ENCODE assay signal across 8 cellular contexts in genomic region chr5:141617682-141618029, GRCh38. TPM values are rescaled to one million over a fixed set of nuclear protein-coding genes. Genes with fewer than 3 reads are reported as not detected.
DNase-seq lines count a peak whose midpoint lies in the region; ATAC-seq and TF ChIP-seq lines count a peak whose summit lies in the region.

No MANE protein-coding gene starts in this region.

- no peaks in the 10 kb centered on the region for H3K27me3 Mint-ChIP-seq in activated naive CD4-positive, alpha-beta T cell treated with anti-CD3 and anti-CD28 coated beads for 36 hours (ENCODE audit: low read depth)
- H3K27me3 Mint-ChIP-seq in activated naive CD8-positive, alpha-beta T cell treated with anti-CD3 and anti-CD28 coated beads, Interleukin-2, amount 50 U/mL, for 24 hours, result no peaks in the 10 kb centered on the region

- DNase-seq in activated naive CD4-positive, alpha-beta T cell treated with anti-CD3 and anti-CD28 coated beads for 36 hours, result no peak
- DNase-seq in activated naive CD4-positive, alpha-beta T cell (lab: John Stamatoyannopoulos, UW), result no peak
- no peak for DNase-seq in activated naive CD8-positive, alpha-beta T cell treated with anti-CD3 and anti-CD28 coated beads, Interleukin-2, amount 50 U/mL, for 24 hours
- DNase-seq in left kidney (ENCODE audit: low read depth, low spot score) (peak; percentile 57), transverse colon (no peak), globus pallidus (ENCODE audit: low spot score) (no peak)

- H3K4me3 ChIP-seq in transverse colon, result peak overlapping the region; percentile 84 to 100 (median 92)

- H3K36me3 Mint-ChIP-seq in activated naive CD4-positive, alpha-beta T cell treated with anti-CD3 and anti-CD28 coated beads for 36 hours (ENCODE audit: low read depth), result peaks cover 15% of the 10 kb centered on the region
- peaks cover 58% of the 10 kb centered on the region for H3K36me3 Mint-ChIP-seq in activated naive CD8-positive, alpha-beta T cell treated with anti-CD3 and anti-CD28 coated beads, Interleukin-2, amount 50 U/mL, for 24 hours (ENCODE audit: low read depth)

- peaks cover 58% of the 10 kb centered on the region for H3K4me1 Mint-ChIP-seq in activated naive CD4-positive, alpha-beta T cell treated with anti-CD3 and anti-CD28 coated beads for 36 hours (ENCODE audit: low read depth)
- H3K4me1 Mint-ChIP-seq in activated naive CD8-positive, alpha-beta T cell treated with anti-CD3 and anti-CD28 coated beads, Interleukin-2, amount 50 U/mL, for 24 hours, result peaks cover 67% of the 10 kb centered on the region

- peaks cover 9 to 43% (median 23%) of the 10 kb centered on the region in 4 donors for H3K4me1 ChIP-seq in transverse colon

- no peaks in the 10 kb centered on the region for H3K9me3 ChIP-seq in transverse colon

- peak overlapping the region; percentile 94 to 99 (median 96) for H3K27ac ChIP-seq in transverse colon

- no peaks in the 10 kb centered on the region for H3K27me3 ChIP-seq in transverse colon

- H3K36me3 ChIP-seq in transverse colon, result peaks cover 0 to 18% (median 4%) of the 10 kb centered on the region in 4 donors

- TF ChIP-seq POLR2A in transverse colon (IDR thresholded peaks at IDR 0.05), result no peak

- WGBS in transverse colon (ENCODE audit: low coverage in 1 of 2), 2 donors, result 8 to 9% methylated on average over 9 of the region's 9 CpGs

- ATAC-seq in activated naive CD8-positive, alpha-beta T cell treated with anti-CD3 and anti-CD28 coated beads, Interleukin-2, amount 50 U/mL, for 24 hours, result no peak
- no peak for ATAC-seq in GM21529 (IDR thresholded peaks at IDR 0.05; ENCODE audit: unreplicated experiment)
- ATAC-seq in GM19035 (IDR thresholded peaks at IDR 0.05; ENCODE audit: unreplicated experiment), result no peak

- H3K4me3 Mint-ChIP-seq in activated naive CD4-positive, alpha-beta T cell treated with anti-CD3 and anti-CD28 coated beads for 36 hours, result peak overlapping the region; percentile 98
- peak overlapping the region; percentile 100 for H3K4me3 Mint-ChIP-seq in activated naive CD8-positive, alpha-beta T cell treated with anti-CD3 and anti-CD28 coated beads, Interleukin-2, amount 50 U/mL, for 24 hours

- no peak for TF ChIP-seq EP300 in transverse colon (IDR thresholded peaks at IDR 0.05; ENCODE audit: low read depth)

- H3K27ac Mint-ChIP-seq in activated naive CD4-positive, alpha-beta T cell treated with anti-CD3 and anti-CD28 coated beads for 36 hours, result peak overlapping the region; percentile 99
- peak overlapping the region; percentile 98 for H3K27ac Mint-ChIP-seq in activated naive CD8-positive, alpha-beta T cell treated with anti-CD3 and anti-CD28 coated beads, Interleukin-2, amount 50 U/mL, for 24 hours

- intact Hi-C loops in activated naive CD4-positive, alpha-beta T cell treated with anti-CD3 and anti-CD28 coated beads for 36 hours (cut with micrococcal nuclease), result loop anchor here (5.0 to 10.0 kb wide), 7 partner anchors 95 to 1503 kb away; partner anchors contain the start of genes ANKHD1, APBB3, IK and NDUFA2
- intact Hi-C loops in transverse colon (cut with DNase I; ENCODE audit: low total_unique reads), result no loop called here

- in situ Hi-C loops in transverse colon (cut with MboI; ENCODE audit: low pct_ligation_motif_present in 1 of 4, low pct_unique_long_range_greater_than_20kb in 1 of 4, low sequenced_read_pairs in 3 of 4), result no loop called here

- no peak for TF ChIP-seq CTCF in transverse colon (IDR thresholded peaks at IDR 0.05)

- CTCF ChIA-PET in activated naive CD4-positive, alpha-beta T cell treated with anti-CD3 and anti-CD28 coated beads for 36 hours (lab: Charles Lee), result interaction anchor here (0.9 to 8.5 kb wide), 9 partner anchors 9 to 54 kb away, joined by 3 to 197 read pairs (median 11); no protein-coding TSS in a partner anchor

- no peaks in the 10 kb centered on the region for H3K9me3 Mint-ChIP-seq in activated naive CD4-positive, alpha-beta T cell treated with anti-CD3 and anti-CD28 coated beads for 36 hours
- no peaks in the 10 kb centered on the region for H3K9me3 Mint-ChIP-seq in activated naive CD8-positive, alpha-beta T cell treated with anti-CD3 and anti-CD28 coated beads, Interleukin-2, amount 50 U/mL, for 24 hours

RNA-seq across cellular contexts. Expression of gene DIAPH1, which starts 1.1 kb away (rescaled TPM):
- 100 to 1,000 TPM; 165 to 169 TPM for total RNA-seq in activated naive CD4-positive, alpha-beta T cell treated with anti-CD3 and anti-CD28 coated beads for 36 hours
- total RNA-seq in transverse colon, result 100 to 1,000 TPM in 1 of 4 donors, 10 to 100 TPM in 3; 55.4 to 150 (median 91.4) TPM

RNA-seq across cellular contexts. Expression of gene HDAC3, which starts 19.0 kb away (rescaled TPM):
- total RNA-seq in activated naive CD4-positive, alpha-beta T cell treated with anti-CD3 and anti-CD28 coated beads for 36 hours, result 10 to 100 TPM; 52.1 to 55.6 TPM
- total RNA-seq in transverse colon, result 10 to 100 TPM; 12.7 to 45.1 (median 40.2) TPM

RNA-seq across cellular contexts. Expression of gene RELL2, which starts 19.1 kb away (rescaled TPM):
- total RNA-seq in activated naive CD4-positive, alpha-beta T cell treated with anti-CD3 and anti-CD28 coated beads for 36 hours, result 10 to 100 TPM; 20.9 to 21.1 TPM
- total RNA-seq in transverse colon, result 10 to 100 TPM in 1 of 4 donors, 1 to 10 TPM in 3; 4.4 to 19.1 (median 7.5) TPM

RNA-seq across cellular contexts. Expression of gene FCHSD1, which starts 33.6 kb away (rescaled TPM):
- 10 to 100 TPM; 28.9 to 29.6 TPM for total RNA-seq in activated naive CD4-positive, alpha-beta T cell treated with anti-CD3 and anti-CD28 coated beads for 36 hours
- 10 to 100 TPM; 26.1 to 69.9 (median 43.1) TPM for total RNA-seq in transverse colon
